Comparison of ENCODE assay signal across 24 cellular contexts in genomic region chr6:169574420-169574819, GRCh38.
DNase-seq lines count a peak whose midpoint lies in the region; ATAC-seq, FAIRE-seq and TF ChIP-seq lines count a peak whose summit lies in the region.
"Had no signal": no experiment of that assay in that cellular context is flagged by ENCODE, and none has a peak within 500 bp of the region (broad histone marks: within the 10 kb centered on the region; RNA-seq: fewer than 3 reads in every experiment).

No MANE protein-coding gene starts in this region.

- no peaks in the 10 kb centered on the region for H3K36me3 Mint-ChIP-seq in activated CD4-positive, alpha-beta T cell treated with anti-CD3 and anti-CD28 coated beads, Interleukin-2, amount 10 ng/mL, durations not matched to agents 24 days and 14 days (ENCODE audit: low read depth)

- H3K27me3 ChIP-seq in mesenchymal stem cell (ENCODE audit: control insufficient read depth in 1 of 2, insufficient read depth in 1 of 2, low read length in 2 of 2) (no peaks in the 10 kb centered on the region), upper lobe of right lung (no peaks in the 10 kb centered on the region)
- H3K27me3 ChIP-seq: BE2C; BLaER1 treated with 17β-estradiol and CSF1 and Interleukin-3, amounts not matched to agents 10 nM and 100 nM had no signal

- 87% methylated on average over 13 of the region's 13 CpGs for WGBS in mesenchymal stem cell

- H2AFZ ChIP-seq in mesenchymal stem cell (ENCODE audit: low read depth, low read length) = no peak overlapping the region
- H2AFZ ChIP-seq: GM23338 had no signal

- no peak for TF ChIP-seq CTCF in upper lobe of right lung (IDR thresholded peaks at IDR 0.05)

- no peak for FAIRE-seq in H54 (lab: Jason Lieb, UNC)
- FAIRE-seq: A204.1, D721Med, GM12878, GM19239 had no signal

- H2BK120ac ChIP-seq in mesenchymal stem cell (ENCODE audit: low read depth, low read length) = no peak overlapping the region

- H3K27ac ChIP-seq in mesenchymal stem cell (ENCODE audit: low read length, poor library complexity, severe bottlenecking) = no peak overlapping the region
- no peak overlapping the region for H3K27ac ChIP-seq in upper lobe of right lung
- H3K27ac ChIP-seq: 22Rv1; BLaER1 treated with 17β-estradiol and CSF1 and Interleukin-3, amounts not matched to agents 10 nM and 100 nM had no signal

- no peak overlapping the region for H3K14ac ChIP-seq in mesenchymal stem cell (ENCODE audit: low read length in 2 of 2)

- DNase-seq in activated CD4-positive, alpha-beta T cell treated with anti-CD3 and anti-CD28 coated beads, Interleukin-2, amount 10 ng/mL, durations not matched to agents 24 days and 14 days = peak; percentile 31
- no peak for DNase-seq in activated CD4-positive, alpha-beta T cell treated with anti-CD3 and anti-CD28 coated beads for 4 hours
- DNase-seq in mesenchymal stem cell (no peak), upper lobe of right lung (no peak), H54 (ENCODE audit: insufficient read length, low spot score) (no peak), head of caudate nucleus (no peak)
- DNase-seq: AML-193; BE2C; CD4-positive, alpha-beta T cell; CD8-positive, alpha-beta memory T cell; DMS 273 treated with DMSO at 0.1 percent for 48 hours; DMS79; EL; GDM1; HFFc6 had no signal

- no peaks in the 10 kb centered on the region for H3K9me3 ChIP-seq in mesenchymal stem cell (ENCODE audit: control insufficient read depth, low read length)
- H3K9me3 ChIP-seq in upper lobe of right lung = no peaks in the 10 kb centered on the region
- H3K9me3 ChIP-seq: BE2C, HAP-1 had no signal

- H3K79me1 ChIP-seq in mesenchymal stem cell (replicated peaks; ENCODE audit: low read length, poor library complexity, severe bottlenecking) = no peaks in the 10 kb centered on the region

- no peak overlapping the region for H2BK5ac ChIP-seq in mesenchymal stem cell (ENCODE audit: low read depth, low read length, poor library complexity, severe bottlenecking)

- peak; percentile 25 for ATAC-seq in upper lobe of right lung
- ATAC-seq: GM12878, GM23338 had no signal

- H4K91ac ChIP-seq in mesenchymal stem cell (ENCODE audit: low read length) = peak overlapping the region; percentile 41

- H3K4ac ChIP-seq in mesenchymal stem cell (ENCODE audit: low read depth in 1 of 2, low read length in 2 of 2) = no peak overlapping the region

- H3K4me2 ChIP-seq in mesenchymal stem cell (ENCODE audit: low read length, poor library complexity, severe bottlenecking) = no peak overlapping the region
- H3K4me2 ChIP-seq: BLaER1 treated with 17β-estradiol and CSF1 and Interleukin-3, amounts not matched to agents 10 nM and 100 nM; GM23338 had no signal

- H3K4me3 ChIP-seq in mesenchymal stem cell (ENCODE audit: insufficient read depth in 1 of 2, low read depth in 1 of 2, low read length in 2 of 2) = no peak overlapping the region
- no peak overlapping the region for H3K4me3 ChIP-seq in upper lobe of right lung
- H3K4me3 ChIP-seq: BLaER1 treated with 17β-estradiol and CSF1 and Interleukin-3, amounts not matched to agents 10 nM and 100 nM; GM12878; GM23338; HAP-1 had no signal

- H2BK12ac ChIP-seq in mesenchymal stem cell (ENCODE audit: low read length in 2 of 2) = no peak overlapping the region

- H3K4me3 Mint-ChIP-seq in activated CD4-positive, alpha-beta T cell treated with anti-CD3 and anti-CD28 coated beads, Interleukin-2, amount 10 ng/mL, durations not matched to agents 24 days and 14 days = no peak overlapping the region
- H3K4me3 Mint-ChIP-seq: CD14-positive monocyte; CD4-positive, alpha-beta T cell; CD8-positive, alpha-beta memory T cell; GM23338; HFFc6 had no signal

- no peak overlapping the region for H3K27ac Mint-ChIP-seq in activated CD4-positive, alpha-beta T cell treated with anti-CD3 and anti-CD28 coated beads, Interleukin-2, amount 10 ng/mL, durations not matched to agents 24 days and 14 days
- H3K27ac Mint-ChIP-seq: CD4-positive, alpha-beta T cell; GM23338; HFFc6 had no signal

- no peak overlapping the region for H2AK5ac ChIP-seq in mesenchymal stem cell (ENCODE audit: low read length, severe bottlenecking)

- no peak for TF ChIP-seq POLR2A in H54 (IDR thresholded peaks at IDR 0.05; ENCODE audit: low read depth, low read length)

- no peak overlapping the region for H2BK15ac ChIP-seq in mesenchymal stem cell (ENCODE audit: low read depth, poor library complexity, severe bottlenecking)

- H4K8ac ChIP-seq in mesenchymal stem cell (ENCODE audit: low read length) = no peak overlapping the region

- intact Hi-C loops in activated CD4-positive, alpha-beta T cell treated with anti-CD3 and anti-CD28 coated beads, Interleukin-2, amount 10 ng/mL, durations not matched to agents 24 days and 14 days (cut with micrococcal nuclease) = no loop called here
- intact Hi-C loops in upper lobe of right lung (cut with DNase I) = no loop called here
- intact Hi-C loops in head of caudate nucleus (cut with DNase I) = no loop called here

- peaks cover 14 to 18% of the 10 kb centered on the region in 2 experiments for H3K36me3 ChIP-seq in mesenchymal stem cell (ENCODE audit: control insufficient read depth in 1 of 2, insufficient read depth in 2 of 2, low read depth in 1 of 2, low read length in 2 of 2)
- H3K36me3 ChIP-seq in upper lobe of right lung = no peaks in the 10 kb centered on the region
- H3K36me3 ChIP-seq: BE2C, HAP-1 had no signal

- peaks cover 5% of the 10 kb centered on the region for H3K27me3 Mint-ChIP-seq in activated CD4-positive, alpha-beta T cell treated with anti-CD3 and anti-CD28 coated beads, Interleukin-2, amount 10 ng/mL, durations not matched to agents 24 days and 14 days
- H3K27me3 Mint-ChIP-seq: CD4-positive, alpha-beta T cell; CD8-positive, alpha-beta memory T cell had no signal

- no peaks in the 10 kb centered on the region for H3K9me3 Mint-ChIP-seq in activated CD4-positive, alpha-beta T cell treated with anti-CD3 and anti-CD28 coated beads, Interleukin-2, amount 10 ng/mL, durations not matched to agents 24 days and 14 days
- H3K9me3 Mint-ChIP-seq: CD4-positive, alpha-beta T cell; CD8-positive, alpha-beta memory T cell; GM23338 had no signal

- H3K4me1 Mint-ChIP-seq in activated CD4-positive, alpha-beta T cell treated with anti-CD3 and anti-CD28 coated beads, Interleukin-2, amount 10 ng/mL, durations not matched to agents 24 days and 14 days = no peaks in the 10 kb centered on the region
- H3K4me1 Mint-ChIP-seq: CD14-positive monocyte, GM23338 had no signal

- H3K23ac ChIP-seq in mesenchymal stem cell (ENCODE audit: low read length in 2 of 2) = no peak overlapping the region

- no peak overlapping the region for H3K18ac ChIP-seq in mesenchymal stem cell (ENCODE audit: low read depth in 1 of 2, low read length in 2 of 2)

- H3K4me1 ChIP-seq in mesenchymal stem cell (ENCODE audit: control insufficient read depth, insufficient read depth, low read depth, low read length) (peaks cover 2% of the 10 kb centered on the region), upper lobe of right lung (no peaks in the 10 kb centered on the region)
- H3K4me1 ChIP-seq: BE2C; BLaER1 treated with 17β-estradiol and CSF1 and Interleukin-3, amounts not matched to agents 10 nM and 100 nM; HAP-1 had no signal

- no peak overlapping the region for H3K9ac ChIP-seq in mesenchymal stem cell (ENCODE audit: low read length)
- H3K9ac ChIP-seq: BLaER1 treated with 17β-estradiol and CSF1 and Interleukin-3, amounts not matched to agents 10 nM and 100 nM had no signal
